8 cellular contexts compared by ENCODE assay signal in the genomic region with DNA sequence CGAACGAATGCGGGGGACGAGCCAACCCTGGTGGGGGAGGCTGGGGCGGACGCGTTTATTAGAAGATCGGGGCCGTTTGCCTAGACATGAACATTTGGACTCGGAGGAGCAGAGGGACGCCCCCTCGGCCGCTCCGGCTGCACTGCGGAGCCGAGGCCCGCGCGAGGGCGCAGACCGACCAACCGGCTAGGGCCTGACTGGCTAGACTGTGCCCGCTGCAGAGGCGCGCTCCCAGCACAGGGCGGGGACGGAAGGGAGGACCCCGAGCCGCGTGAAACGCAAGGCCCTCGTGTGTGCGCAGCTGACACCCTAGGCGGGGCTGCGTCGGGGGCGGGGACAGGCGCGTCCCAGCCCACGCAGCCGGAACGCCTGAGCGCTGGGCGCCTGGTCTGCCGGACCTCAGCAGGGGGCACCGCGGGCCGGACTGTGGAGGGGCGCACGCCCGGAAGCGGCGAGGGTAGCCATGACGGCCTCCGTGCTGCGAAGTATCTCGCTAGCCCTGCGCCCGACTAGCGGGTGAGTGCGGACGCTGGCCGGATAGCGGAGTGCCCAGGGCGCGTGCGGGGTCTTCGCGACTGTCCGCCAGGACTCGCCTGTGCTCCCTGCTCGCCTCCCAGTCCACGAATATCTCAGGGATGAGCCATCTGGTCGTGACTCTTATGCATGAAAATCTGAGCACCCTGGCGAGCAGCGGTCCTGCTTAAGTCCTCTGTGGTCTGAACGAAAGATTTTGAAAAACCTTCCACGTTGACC. TPM values are rescaled to one million over a fixed set of nuclear protein-coding genes. Genes with fewer than 3 reads are reported as not detected.
DNase-seq lines count a peak whose midpoint lies in the region; ATAC-seq and TF ChIP-seq lines count a peak whose summit lies in the region.

A gene (plus strand): TSS at position 454 of the 753 bp plus-strand sequence. CDS start 10 bp downstream, at position 464.

- no peaks in the 10 kb centered on the region for H3K9me3 ChIP-seq in transverse colon

- intact Hi-C loops in Right ventricle myocardium superior (cut with DNase I): no loop called here
- intact Hi-C loops in transverse colon (cut with DNase I; ENCODE audit: low total_unique reads): no loop called here

- peak within 1 kb of the TSS; percentile 95 to 99 (median 98) for H3K27ac ChIP-seq in transverse colon

- TF ChIP-seq CTCF in GM12864 (IDR thresholded peaks at IDR 0.05; ENCODE audit: low read depth, low read length, missing control alignments) (no peak), transverse colon (IDR thresholded peaks at IDR 0.05) (peak in 2 of 5 experiments; percentile 6 to 13)

- in situ Hi-C loops in transverse colon (cut with MboI; ENCODE audit: low pct_ligation_motif_present in 1 of 4, low pct_unique_long_range_greater_than_20kb in 1 of 4, low sequenced_read_pairs in 3 of 4): no loop called here

- DNase-seq in GM12864 (ENCODE audit: low read depth) (peak; percentile 84), NCI-H1105 (lab: John Stamatoyannopoulos, UW) (peak; percentile 90), SW 1271 (lab: John Stamatoyannopoulos, UW) (peak; percentile 75 to 82), Right ventricle myocardium superior (peak; percentile 96), pons (ENCODE audit: low spot score) (peak; percentile 93), transverse colon (peak; percentile 95)
- peak; percentile 83 for DNase-seq in activated naive CD8-positive, alpha-beta T cell treated with anti-CD3 and anti-CD28 coated beads, Interleukin-2, amount 50 U/mL, for 16 hours (ENCODE audit: low read depth, low spot score)

- H3K4me3 ChIP-seq in GM12864 (ENCODE audit: low read depth, low read length): peak within 1 kb of the TSS; percentile 93
- H3K4me3 ChIP-seq in transverse colon: peak within 1 kb of the TSS; percentile 64 to 95 (median 79)

- no peaks in the 10 kb centered on the region for H3K27me3 ChIP-seq in transverse colon

- WGBS in transverse colon (ENCODE audit: low coverage in 1 of 2), 2 donors: 0% methylated on average over 4 to 54 of the region's 78 CpGs

- no peak for TF ChIP-seq EP300 in transverse colon (IDR thresholded peaks at IDR 0.05; ENCODE audit: low read depth)

- ATAC-seq in HG02623 (IDR thresholded peaks at IDR 0.05; ENCODE audit: unreplicated experiment) (peak; percentile 77), Right ventricle myocardium superior (ENCODE audit: poor library complexity) (peak; percentile 97)

- peak; percentile 94 for TF ChIP-seq POLR2A in transverse colon (IDR thresholded peaks at IDR 0.05)

- H3K4me1 ChIP-seq in transverse colon: peaks cover 19 to 34% (median 26%) of the 10 kb centered on the region in 4 donors

- H3K36me3 ChIP-seq in transverse colon: peaks cover 0 to 7% (median 0%) of the 10 kb centered on the region in 4 donors

RNA-seq across cellular contexts. Expression of the gene that starts here (rescaled TPM):
- total RNA-seq in Right ventricle myocardium superior (56.1 TPM), transverse colon (10 to 100 TPM; 10.9 to 29.2 (median 13.7) TPM)

Comparison
In these comparisons a context has a peak if more than half of its experiments do, and no peak if none do; other contexts are left out.
1. Peak in every context shown above with its lines: DNase-seq, ATAC-seq, H3K4me3 ChIP-seq and H3K27ac ChIP-seq.